Comparison of ENCODE assay signal across 8 cellular contexts in genomic region chr5:95822038-95822407, GRCh38. TPM values are rescaled to one million over a fixed set of nuclear protein-coding genes. Genes with fewer than 3 reads are reported as not detected.
DNase-seq lines count a peak whose midpoint lies in the region; ATAC-seq, FAIRE-seq and TF ChIP-seq lines count a peak whose summit lies in the region.

No MANE protein-coding gene starts in this region.

- FAIRE-seq in A549 (lab: Jason Lieb, UNC), result no peak

- no peak for TF ChIP-seq POLR2A in A549 (IDR thresholded peaks at IDR 0.05; ENCODE audit: low read length)

- peak; percentile 38 to 57 for DNase-seq in A549 (ENCODE audit: low read depth in 1 of 2, low spot score in 1 of 2)
- DNase-seq in NCI-H524 treated with DMSO at 0.1 percent for 48 hours (lab: John Stamatoyannopoulos, UW), result peak; percentile 71
- DNase-seq in adipocyte (ENCODE audit: low read depth), result peak; percentile 82
- peak; percentile 71 for DNase-seq in left cardiac atrium
- DNase-seq in pons (ENCODE audit: low spot score), result peak; percentile 45

- ATAC-seq in A549 (peak; percentile 55 to 71), HG02943 (IDR thresholded peaks at IDR 0.05; ENCODE audit: low read depth, unreplicated experiment) (peak; percentile 39), left cardiac atrium (peak; percentile 68 to 73), HG02970 (IDR thresholded peaks at IDR 0.05; ENCODE audit: low FRiP score, unreplicated experiment) (no peak)

- no peaks in the 10 kb centered on the region for H3K27me3 ChIP-seq in adipocyte (replicated peaks; ENCODE audit: control insufficient read depth, insufficient read depth, low read length)

- H3K36me3 ChIP-seq in adipocyte (ENCODE audit: control insufficient read depth, insufficient read depth, low read length, severe bottlenecking), result peaks cover 31% of the 10 kb centered on the region

- POLR2A ChIA-PET in A549 (lab: Yijun Ruan, JAX), result interaction anchor here (1.0 to 5.0 kb wide), 7 partner anchors 9 to 840 kb away, joined by 3 to 71 read pairs (median 7); partner anchors contain the start of genes CAST and RFESD

- H3K27ac ChIP-seq in A549, result peak overlapping the region; percentile 87 to 94

- peak overlapping the region; percentile 89 for H3K4me3 ChIP-seq in A549
- H3K4me3 ChIP-seq in GM08714 (ENCODE audit: low read length), result peak overlapping the region; percentile 99
- H3K4me3 ChIP-seq in adipocyte (ENCODE audit: low read length), result peak overlapping the region; percentile 93

- WGBS in A549 (ENCODE audit: missing lambda C conversion rate), result 3% methylated on average over 6 of the region's 13 CpGs

- no peak for TF ChIP-seq EP300 in A549 (IDR thresholded peaks at IDR 0.05)

- H3K9ac ChIP-seq in adipocyte (ENCODE audit: low read length), result peak overlapping the region; percentile 95

- H3K4me1 ChIP-seq in A549, result peaks cover 51% of the 10 kb centered on the region
- H3K4me1 ChIP-seq in adipocyte (ENCODE audit: control insufficient read depth, insufficient read depth, low read length), result peaks cover 47% of the 10 kb centered on the region

- no peaks in the 10 kb centered on the region for H3K9me3 ChIP-seq in A549
- no peaks in the 10 kb centered on the region for H3K9me3 ChIP-seq in adipocyte (ENCODE audit: control insufficient read depth, low read length)

- CTCF ChIA-PET in A549 (lab: Yijun Ruan, JAX), result interaction anchor here (0.9 to 9.3 kb wide), 10 partner anchors 9 to 177 kb away, joined by 3 to 59 read pairs (median 4); partner anchors contain the start of gene RFESD

- TF ChIP-seq CTCF in A549 (IDR thresholded peaks at IDR 0.05), result no peak

- H3K4me2 ChIP-seq in A549, result peak overlapping the region; percentile 95

- intact Hi-C loops in left cardiac atrium (cut with DNase I), result no loop called here

- no peak for TF ChIP-seq RAD21 in A549 (conservative IDR thresholded peaks at IDR 0.05 in 1 of 2, IDR thresholded peaks at IDR 0.05 in 1 of 2)

TF ChIP-seq in A549, 52 proteins besides CTCF, POLR2A, EP300 and RAD21:
- TF ChIP-seq CBX8 (IDR thresholded peaks at IDR 0.05) (no peak), HDAC2 (IDR thresholded peaks at IDR 0.05) (no peak), ATOH8 (CRISPR knock-in tag; IDR thresholded peaks at IDR 0.05; ENCODE audit: low read depth) (no peak), RNF2 (IDR thresholded peaks at IDR 0.05; ENCODE audit: borderline replicate concordance, low read depth) (no peak)

RNA-seq across cellular contexts. Expression of gene GLRX, which starts 0.5 kb away (rescaled TPM):
- polyA plus RNA-seq in A549 (2011; rRNA removed) (329 and 381 TPM in 2 replicates), A549 (2017; fragmentation: RNase III; extraction: RNeasy Plus Mini Kit Qiagen cat#74134 plus additional on column Dnase treatment) (96.4 to 113 TPM (median 106 TPM) in 3 replicates)
- polyA plus RNA-seq in A549 (2012; cell fraction: cytosol; rRNA removed), result 165 and 222 TPM in 2 replicates
- 49.6 and 81.8 TPM in 2 replicates for polyA plus RNA-seq in A549 (2012; cell fraction: nucleus; rRNA removed)
- polyA minus RNA-seq in A549 (2011; rRNA and poly(A)+ RNA removed), result 97.8 and 196 TPM in 2 replicates
- total RNA-seq in left cardiac atrium, result 10 to 100 TPM; 73.1 to 76.0 TPM
